ENCODE assay signal across 1 cellular context in the genomic region with DNA sequence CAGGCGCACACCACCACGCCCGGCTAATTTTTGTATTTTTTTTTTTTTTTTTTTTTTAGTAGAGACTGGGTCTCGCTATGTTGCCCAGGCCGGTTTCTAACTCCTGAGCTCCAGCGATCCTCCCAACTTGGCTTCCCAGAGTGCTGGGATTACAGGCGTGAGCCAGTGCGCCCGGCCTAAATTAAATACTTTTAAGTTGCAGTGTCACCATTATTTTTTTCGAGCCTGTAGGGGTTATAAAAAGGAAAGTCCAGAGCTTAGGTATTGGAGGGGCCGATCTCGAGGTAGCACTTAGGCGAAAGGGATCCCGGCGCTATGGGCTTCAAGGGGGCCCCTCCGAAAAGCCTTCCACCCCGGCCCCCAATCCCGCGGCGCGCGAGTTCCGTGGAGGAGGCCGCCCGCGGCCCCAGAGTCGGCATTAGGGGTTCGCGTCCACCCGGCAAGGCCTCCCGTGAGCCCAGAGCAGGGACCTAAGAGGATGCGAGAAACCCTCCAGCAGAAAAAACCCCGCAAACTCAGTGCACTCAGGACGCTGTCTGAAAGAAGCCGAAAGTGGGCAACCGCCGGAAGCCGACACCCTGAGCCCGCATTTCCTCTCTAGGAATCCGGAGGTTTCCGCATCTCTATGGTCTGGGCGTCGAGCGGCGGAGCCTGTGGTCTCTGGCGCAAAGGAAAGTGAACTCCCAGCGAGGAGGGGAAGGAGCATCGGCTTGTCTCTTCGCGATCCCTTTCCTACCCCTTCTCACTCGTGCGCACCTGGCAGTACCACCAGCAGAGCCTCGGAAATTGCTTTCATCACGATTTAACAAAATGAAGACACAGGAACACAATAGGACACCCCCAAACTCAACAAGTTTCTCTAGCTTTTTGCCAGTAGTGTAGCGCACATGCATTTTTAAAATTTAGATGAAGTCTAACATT.
TF ChIP-seq lines count a peak whose summit lies in the region.

No MANE protein-coding gene starts in this region.

TF ChIP-seq in K562, 482 proteins besides CTCF, POLR2A, EP300 and RAD21 (continued from another document and continues in another):
- TF ChIP-seq STAT6 (CRISPR knock-in tag; IDR thresholded peaks at IDR 0.05): no peak
- no peak for TF ChIP-seq PHTF2 (CRISPR knock-in tag; IDR thresholded peaks at IDR 0.05)
- no peak for TF ChIP-seq ZNF780A (CRISPR knock-in tag; IDR thresholded peaks at IDR 0.05)
- TF ChIP-seq, protein P1, sequence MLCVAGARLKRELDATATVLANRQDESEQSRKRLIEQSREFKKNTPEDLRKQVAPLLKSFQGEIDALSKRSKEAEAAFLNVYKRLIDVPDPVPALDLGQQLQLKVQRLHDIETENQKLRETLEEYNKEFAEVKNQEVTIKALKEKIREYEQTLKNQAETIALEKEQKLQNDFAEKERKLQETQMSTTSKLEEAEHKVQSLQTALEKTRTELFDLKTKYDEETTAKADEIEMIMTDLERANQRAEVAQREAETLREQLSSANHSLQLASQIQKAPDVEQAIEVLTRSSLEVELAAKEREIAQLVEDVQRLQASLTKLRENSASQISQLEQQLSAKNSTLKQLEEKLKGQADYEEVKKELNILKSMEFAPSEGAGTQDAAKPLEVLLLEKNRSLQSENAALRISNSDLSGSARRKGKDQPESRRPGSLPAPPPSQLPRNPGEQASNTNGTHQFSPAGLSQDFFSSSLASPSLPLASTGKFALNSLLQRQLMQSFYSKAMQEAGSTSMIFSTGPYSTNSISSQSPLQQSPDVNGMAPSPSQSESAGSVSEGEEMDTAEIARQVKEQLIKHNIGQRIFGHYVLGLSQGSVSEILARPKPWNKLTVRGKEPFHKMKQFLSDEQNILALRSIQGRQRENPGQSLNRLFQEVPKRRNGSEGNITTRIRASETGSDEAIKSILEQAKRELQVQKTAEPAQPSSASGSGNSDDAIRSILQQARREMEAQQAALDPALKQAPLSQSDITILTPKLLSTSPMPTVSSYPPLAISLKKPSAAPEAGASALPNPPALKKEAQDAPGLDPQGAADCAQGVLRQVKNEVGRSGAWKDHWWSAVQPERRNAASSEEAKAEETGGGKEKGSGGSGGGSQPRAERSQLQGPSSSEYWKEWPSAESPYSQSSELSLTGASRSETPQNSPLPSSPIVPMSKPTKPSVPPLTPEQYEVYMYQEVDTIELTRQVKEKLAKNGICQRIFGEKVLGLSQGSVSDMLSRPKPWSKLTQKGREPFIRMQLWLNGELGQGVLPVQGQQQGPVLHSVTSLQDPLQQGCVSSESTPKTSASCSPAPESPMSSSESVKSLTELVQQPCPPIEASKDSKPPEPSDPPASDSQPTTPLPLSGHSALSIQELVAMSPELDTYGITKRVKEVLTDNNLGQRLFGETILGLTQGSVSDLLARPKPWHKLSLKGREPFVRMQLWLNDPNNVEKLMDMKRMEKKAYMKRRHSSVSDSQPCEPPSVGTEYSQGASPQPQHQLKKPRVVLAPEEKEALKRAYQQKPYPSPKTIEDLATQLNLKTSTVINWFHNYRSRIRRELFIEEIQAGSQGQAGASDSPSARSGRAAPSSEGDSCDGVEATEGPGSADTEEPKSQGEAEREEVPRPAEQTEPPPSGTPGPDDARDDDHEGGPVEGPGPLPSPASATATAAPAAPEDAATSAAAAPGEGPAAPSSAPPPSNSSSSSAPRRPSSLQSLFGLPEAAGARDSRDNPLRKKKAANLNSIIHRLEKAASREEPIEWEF (CRISPR knock-in tag; IDR thresholded peaks at IDR 0.05): no peak
- peak; percentile 81 for TF ChIP-seq TOE1 (IDR thresholded peaks at IDR 0.05; ENCODE audit: borderline replicate concordance)
- no peak for TF ChIP-seq TOE1 (CRISPR knock-in tag; IDR thresholded peaks at IDR 0.05; ENCODE audit: borderline replicate concordance, low read depth)
- peak; percentile 96 for TF ChIP-seq GABPA (tag; conservative IDR thresholded peaks at IDR 0.05; ENCODE audit: low read depth)
- TF ChIP-seq, protein P2, sequence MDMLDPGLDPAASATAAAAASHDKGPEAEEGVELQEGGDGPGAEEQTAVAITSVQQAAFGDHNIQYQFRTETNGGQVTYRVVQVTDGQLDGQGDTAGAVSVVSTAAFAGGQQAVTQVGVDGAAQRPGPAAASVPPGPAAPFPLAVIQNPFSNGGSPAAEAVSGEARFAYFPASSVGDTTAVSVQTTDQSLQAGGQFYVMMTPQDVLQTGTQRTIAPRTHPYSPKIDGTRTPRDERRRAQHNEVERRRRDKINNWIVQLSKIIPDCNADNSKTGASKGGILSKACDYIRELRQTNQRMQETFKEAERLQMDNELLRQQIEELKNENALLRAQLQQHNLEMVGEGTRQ (CRISPR knock-in tag; IDR thresholded peaks at IDR 0.05): no peak
- peak; percentile 87; the same call in 1 of the 2 replicates for TF ChIP-seq CREB3L1 (IDR thresholded peaks at IDR 0.05; ENCODE audit: borderline replicate concordance, low read depth)
- peak; percentile 95 for TF ChIP-seq C11orf30 (IDR thresholded peaks at IDR 0.05; ENCODE audit: low read depth)
- TF ChIP-seq, protein P3, sequence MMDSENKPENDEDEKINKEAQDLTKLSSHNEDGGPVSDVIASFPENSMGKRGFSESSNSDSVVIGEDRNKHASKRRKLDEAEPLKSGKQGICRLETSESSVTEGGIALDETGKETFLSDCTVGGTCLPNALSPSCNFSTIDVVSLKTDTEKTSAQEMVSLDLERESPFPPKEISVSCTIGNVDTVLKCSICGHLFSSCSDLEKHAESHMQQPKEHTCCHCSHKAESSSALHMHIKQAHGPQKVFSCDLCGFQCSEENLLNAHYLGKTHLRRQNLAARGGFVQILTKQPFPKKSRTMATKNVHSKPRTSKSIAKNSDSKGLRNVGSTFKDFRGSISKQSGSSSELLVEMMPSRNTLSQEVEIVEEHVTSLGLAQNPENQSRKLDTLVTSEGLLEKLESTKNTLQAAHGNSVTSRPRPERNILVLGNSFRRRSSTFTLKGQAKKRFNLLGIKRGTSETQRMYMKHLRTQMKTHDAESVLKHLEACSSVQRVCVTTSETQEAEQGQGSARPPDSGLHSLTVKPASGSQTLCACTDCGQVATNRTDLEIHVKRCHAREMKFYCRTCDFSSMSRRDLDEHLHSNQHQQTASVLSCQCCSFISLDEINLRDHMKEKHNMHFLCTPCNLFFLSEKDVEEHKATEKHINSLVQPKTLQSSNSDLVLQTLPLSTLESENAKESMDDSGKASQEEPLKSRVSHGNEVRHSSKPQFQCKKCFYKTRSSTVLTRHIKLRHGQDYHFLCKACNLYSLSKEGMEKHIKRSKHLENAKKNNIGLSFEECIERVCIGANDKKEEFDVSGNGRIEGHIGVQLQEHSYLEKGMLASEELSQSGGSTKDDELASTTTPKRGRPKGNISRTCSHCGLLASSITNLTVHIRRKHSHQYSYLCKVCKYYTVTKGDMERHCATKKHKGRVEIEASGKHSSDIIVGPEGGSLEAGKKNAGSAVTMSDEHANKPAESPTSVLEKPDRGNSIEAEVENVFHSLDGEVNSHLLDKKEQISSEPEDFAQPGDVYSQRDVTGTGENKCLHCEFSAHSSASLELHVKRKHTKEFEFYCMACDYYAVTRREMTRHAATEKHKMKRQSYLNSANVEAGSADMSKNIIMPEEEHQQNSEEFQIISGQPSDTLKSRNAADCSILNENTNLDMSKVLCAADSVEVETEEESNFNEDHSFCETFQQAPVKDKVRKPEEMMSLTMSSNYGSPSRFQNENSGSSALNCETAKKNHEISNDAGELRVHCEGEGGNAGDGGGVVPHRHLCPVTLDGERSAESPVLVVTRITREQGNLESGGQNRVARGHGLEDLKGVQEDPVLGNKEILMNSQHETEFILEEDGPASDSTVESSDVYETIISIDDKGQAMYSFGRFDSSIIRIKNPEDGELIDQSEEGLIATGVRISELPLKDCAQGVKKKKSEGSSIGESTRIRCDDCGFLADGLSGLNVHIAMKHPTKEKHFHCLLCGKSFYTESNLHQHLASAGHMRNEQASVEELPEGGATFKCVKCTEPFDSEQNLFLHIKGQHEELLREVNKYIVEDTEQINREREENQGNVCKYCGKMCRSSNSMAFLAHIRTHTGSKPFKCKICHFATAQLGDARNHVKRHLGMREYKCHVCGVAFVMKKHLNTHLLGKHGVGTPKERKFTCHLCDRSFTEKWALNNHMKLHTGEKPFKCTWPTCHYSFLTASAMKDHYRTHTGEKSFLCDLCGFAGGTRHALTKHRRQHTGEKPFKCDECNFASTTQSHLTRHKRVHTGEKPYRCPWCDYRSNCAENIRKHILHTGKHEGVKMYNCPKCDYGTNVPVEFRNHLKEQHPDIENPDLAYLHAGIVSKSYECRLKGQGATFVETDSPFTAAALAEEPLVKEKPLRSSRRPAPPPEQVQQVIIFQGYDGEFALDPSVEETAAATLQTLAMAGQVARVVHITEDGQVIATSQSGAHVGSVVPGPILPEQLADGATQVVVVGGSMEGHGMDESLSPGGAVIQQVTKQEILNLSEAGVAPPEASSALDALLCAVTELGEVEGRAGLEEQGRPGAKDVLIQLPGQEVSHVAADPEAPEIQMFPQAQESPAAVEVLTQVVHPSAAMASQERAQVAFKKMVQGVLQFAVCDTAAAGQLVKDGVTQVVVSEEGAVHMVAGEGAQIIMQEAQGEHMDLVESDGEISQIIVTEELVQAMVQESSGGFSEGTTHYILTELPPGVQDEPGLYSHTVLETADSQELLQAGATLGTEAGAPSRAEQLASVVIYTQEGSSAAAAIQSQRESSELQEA (IDR thresholded peaks at IDR 0.05; ENCODE audit: low read depth): no peak
- TF ChIP-seq BMI1 (IDR thresholded peaks at IDR 0.05; ENCODE audit: low read length): no peak
- no peak for TF ChIP-seq HNRNPUL1 (IDR thresholded peaks at IDR 0.05; ENCODE audit: low read length)
- no peak for TF ChIP-seq ZC3H8 (IDR thresholded peaks at IDR 0.05)
- TF ChIP-seq KDM4B (IDR thresholded peaks at IDR 0.05; ENCODE audit: borderline replicate concordance in 2 of 2, low read depth in 1 of 2): 0 out of 4 replicates have a peak, but pooled peaks of 1 of the 2 experiments have one; percentile 48
- TF ChIP-seq POLR2G (IDR thresholded peaks at IDR 0.05; ENCODE audit: low read depth, low read length): peak; percentile 85
- TF ChIP-seq TSHZ1 (CRISPR knock-in tag; IDR thresholded peaks at IDR 0.05): no peak
- no peak for TF ChIP-seq SMARCC2 (IDR thresholded peaks at IDR 0.05; ENCODE audit: low read depth)
- no peak for TF ChIP-seq HNRNPLL (IDR thresholded peaks at IDR 0.05; ENCODE audit: low read depth, low read length, poor library complexity, severe bottlenecking)
- TF ChIP-seq ZNF778 (CRISPR knock-in tag; IDR thresholded peaks at IDR 0.05): no peak
- no peak for TF ChIP-seq XRCC3 (IDR thresholded peaks at IDR 0.05)
- TF ChIP-seq PML (IDR thresholded peaks at IDR 0.05; ENCODE audit: low read length): peak; percentile 59; the same call in 1 of the 2 replicates
- TF ChIP-seq ZNF583 (CRISPR knock-in tag; IDR thresholded peaks at IDR 0.05): 0 out of 2 replicates have a peak, but pooled peaks have one; percentile 7
- peak; percentile 45 for TF ChIP-seq CREB1 (IDR thresholded peaks at IDR 0.05)
- TF ChIP-seq CREB1 (CRISPR knock-in tag; IDR thresholded peaks at IDR 0.05): no peak
- no peak for TF ChIP-seq JUN (IDR thresholded peaks at IDR 0.05; ENCODE audit: borderline replicate concordance, low read depth, low read length)
- TF ChIP-seq JUN (CRISPR knock-in tag; IDR thresholded peaks at IDR 0.05; ENCODE audit: borderline replicate concordance): 0 out of 2 replicates have a peak, but pooled peaks have one; percentile 43
- no peak for TF ChIP-seq TEAD4 (IDR thresholded peaks at IDR 0.05; ENCODE audit: low read length)
- no peak for TF ChIP-seq TEAD4 (CRISPR knock-in tag; IDR thresholded peaks at IDR 0.05; ENCODE audit: borderline replicate concordance)
- no peak for TF ChIP-seq TCF7L2 (IDR thresholded peaks at IDR 0.05; ENCODE audit: low read depth, low read length)
- no peak for TF ChIP-seq ZNF165 (CRISPR knock-in tag; IDR thresholded peaks at IDR 0.05; ENCODE audit: borderline replicate concordance)
- TF ChIP-seq RAD51 (IDR thresholded peaks at IDR 0.05; ENCODE audit: borderline replicate concordance, low read depth): no peak
